ENCODE assay signal across 20 cellular contexts in genomic region chr12:43884683-43885410, GRCh38. TPM values are rescaled to one million over a fixed set of nuclear protein-coding genes. Genes with fewer than 3 reads are reported as not detected.
DNase-seq lines count a peak whose midpoint lies in the region; ATAC-seq and TF ChIP-seq lines count a peak whose summit lies in the region.
"Had no signal": no experiment of that assay in that cellular context is flagged by ENCODE, and none has a peak within 500 bp of the region (broad histone marks: within the 10 kb centered on the region; RNA-seq: fewer than 3 reads in every experiment).

No MANE protein-coding gene starts in this region.

- H3K4me1 Mint-ChIP-seq in effector memory CD8-positive, alpha-beta T cell (ENCODE audit: low read depth in 2 of 2), result no peaks in the 10 kb centered on the region
- H3K4me1 Mint-ChIP-seq: activated naive CD8-positive, alpha-beta T cell treated with anti-CD3 and anti-CD28 coated beads, Interleukin-2, amount 50 U/mL, for 24 hours had no signal

- peak; percentile 89 to 91 for ATAC-seq in right cardiac atrium
- no peak for ATAC-seq in effector memory CD8-positive, alpha-beta T cell (replicated peaks)
- ATAC-seq: activated naive CD8-positive, alpha-beta T cell treated with anti-CD3 and anti-CD28 coated beads, Interleukin-2, amount 50 U/mL, for 24 hours; GM12878 had no signal

- H3K27me3 ChIP-seq in right cardiac atrium (ENCODE audit: control insufficient read depth, insufficient read depth) (no peaks in the 10 kb centered on the region), sigmoid colon (no peaks in the 10 kb centered on the region)
- H3K27me3 ChIP-seq: BLaER1, esophagus squamous epithelium had no signal

- no peaks in the 10 kb centered on the region for H3K36me3 Mint-ChIP-seq in effector memory CD8-positive, alpha-beta T cell (ENCODE audit: insufficient read depth)

- TF ChIP-seq EP300 in sigmoid colon (IDR thresholded peaks at IDR 0.05), result peak in 1 of 4 donors; percentile 51

- H3K9me3 ChIP-seq in right cardiac atrium (ENCODE audit: control insufficient read depth, low read length), result no peaks in the 10 kb centered on the region
- H3K9me3 ChIP-seq in sigmoid colon, result no peaks in the 10 kb centered on the region
- H3K9me3 ChIP-seq: BLaER1, esophagus squamous epithelium had no signal

- no peaks in the 10 kb centered on the region for H3K9me3 Mint-ChIP-seq in effector memory CD8-positive, alpha-beta T cell
- H3K9me3 Mint-ChIP-seq: activated naive CD8-positive, alpha-beta T cell treated with anti-CD3 and anti-CD28 coated beads, Interleukin-2, amount 50 U/mL, for 24 hours had no signal

- H3K4me3 ChIP-seq in right cardiac atrium (ENCODE audit: low read length) (no peak overlapping the region), sigmoid colon (peak overlapping the region in 3 of 4 donors; percentile 2 to 15 (median 3))
- H3K4me3 ChIP-seq: BLaER1, esophagus squamous epithelium, GM12878 had no signal

- H3K4me3 Mint-ChIP-seq in effector memory CD8-positive, alpha-beta T cell, result no peak overlapping the region
- H3K4me3 Mint-ChIP-seq: activated naive CD8-positive, alpha-beta T cell treated with anti-CD3 and anti-CD28 coated beads, Interleukin-2, amount 50 U/mL, for 24 hours had no signal

- H3K27ac ChIP-seq in caudate nucleus (ENCODE audit: low read depth, low read length) (peak overlapping the region; percentile 56), right cardiac atrium (ENCODE audit: low read length) (peak overlapping the region; percentile 77), sigmoid colon (peak overlapping the region in 3 of 4 donors; percentile 53 to 63 (median 61))
- H3K27ac ChIP-seq: BLaER1, esophagus squamous epithelium, parathyroid adenoma had no signal

- no peaks in the 10 kb centered on the region for H3K4me1 ChIP-seq in right cardiac atrium (ENCODE audit: control insufficient read depth, insufficient read depth, low read length)
- peaks cover 0 to 34% (median 12%) of the 10 kb centered on the region in 4 donors for H3K4me1 ChIP-seq in sigmoid colon
- H3K4me1 ChIP-seq: BLaER1 had no signal

- no peak for TF ChIP-seq POLR2A in sigmoid colon (IDR thresholded peaks at IDR 0.05)

- intact Hi-C loops in right cardiac atrium (cut with DNase I), result no loop called here
- intact Hi-C loops in sigmoid colon (cut with DNase I), result loop anchor here (5.0 to 10.0 kb wide), 2 partner anchors 48 to 440 kb away; partner anchors contain the start of gene TMEM117

- DNase-seq in NCI-H1105 treated with DMSO at 0.1 percent for 48 hours (lab: John Stamatoyannopoulos, UW) (peak; percentile 74), caudate nucleus (lab: John Stamatoyannopoulos, UW) (peak in 10 of 61 donors; percentile 2 to 47 (median 19)), right cardiac atrium (peak in 1 of 3 donors; percentile 21), sigmoid colon (no peak), NCI-H1092 (lab: John Stamatoyannopoulos, UW) (no peak)
- no peak for DNase-seq in activated naive CD4-positive, alpha-beta T cell treated with Interleukin-2 at 50 U/mL for 16 hours
- no peak for DNase-seq in effector CD8-positive, alpha-beta T cell (lab: John Stamatoyannopoulos, UW)
- DNase-seq in effector memory CD8-positive, alpha-beta T cell, result no peak
- DNase-seq: activated CD4-positive, alpha-beta T cell treated with anti-CD3 and anti-CD28 coated beads, Interleukin-2, amount 50 U/mL, for 1 hour; activated naive CD8-positive, alpha-beta T cell treated with anti-CD3 and anti-CD28 coated beads, Interleukin-2, amount 50 U/mL, for 24 hours; activated T-cell treated with anti-CD3 and anti-CD28 coated beads, Interleukin-2, amount 50 U/mL, for 48 hours; EL; esophagus squamous epithelium; Kasumi-1; mesenchymal stem cell; NCI-H1694 treated with DMSO at 0.1 percent for 48 hours; NK-92 treated with Interleukin-12 subunit alpha and Interleukin-12 subunit beta, amount 100 ng/mL, for 24 hours had no signal

- no peaks in the 10 kb centered on the region for H3K36me3 ChIP-seq in sigmoid colon
- H3K36me3 ChIP-seq: BLaER1, esophagus squamous epithelium had no signal

- no peak for TF ChIP-seq CTCF in sigmoid colon (IDR thresholded peaks at IDR 0.05)

- H3K27ac Mint-ChIP-seq in effector memory CD8-positive, alpha-beta T cell, result no peak overlapping the region
- H3K27ac Mint-ChIP-seq: activated naive CD8-positive, alpha-beta T cell treated with anti-CD3 and anti-CD28 coated beads, Interleukin-2, amount 50 U/mL, for 24 hours had no signal

- 60% methylated on average over 8 of the region's 8 CpGs for WGBS in right cardiac atrium
- 82 to 86% methylated on average over 8 of the region's 8 CpGs for WGBS in sigmoid colon, 2 donors

- no peaks in the 10 kb centered on the region for H3K27me3 Mint-ChIP-seq in effector memory CD8-positive, alpha-beta T cell
- H3K27me3 Mint-ChIP-seq: activated naive CD8-positive, alpha-beta T cell treated with anti-CD3 and anti-CD28 coated beads, Interleukin-2, amount 50 U/mL, for 24 hours had no signal

RNA-seq across cellular contexts. Expression of gene TMEM117, which starts 49.0 kb away (rescaled TPM):
- total RNA-seq in right cardiac atrium (10 to 100 TPM; 10.6 to 13.0 (median 11.8) TPM), sigmoid colon (10 to 100 TPM; 17.5 to 21.4 (median 18.9) TPM)
- polyA plus RNA-seq in right cardiac atrium (8.0 TPM), sigmoid colon (1 to 10 TPM; 2.3 to 3.8 (median 3.0) TPM)
